26 cellular contexts compared by ENCODE assay signal in the genomic region with DNA sequence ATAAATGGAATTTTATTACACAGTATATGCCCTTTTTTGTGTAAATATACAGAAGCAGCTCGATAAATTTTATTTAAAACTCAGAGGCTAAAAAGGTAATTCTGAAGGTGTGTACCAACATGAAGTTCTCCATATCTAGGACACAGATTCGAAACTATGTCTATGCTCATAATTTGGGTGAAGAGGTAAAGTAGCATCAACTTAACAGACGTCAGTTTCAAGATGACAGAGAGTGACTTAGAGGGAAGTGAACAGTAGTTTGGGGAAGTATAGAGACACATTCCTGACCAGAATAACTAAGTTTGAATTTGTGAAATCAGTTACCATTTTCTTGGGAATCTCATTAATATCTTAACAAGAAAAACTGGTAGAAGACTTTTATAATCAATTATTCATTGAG.
"Had no signal": no experiment of that assay in that cellular context is flagged by ENCODE, and none has a peak within 500 bp of the region (broad histone marks: within the 10 kb centered on the region; RNA-seq: fewer than 3 reads in every experiment).

No MANE protein-coding gene starts in this region.

- H3K4me3 ChIP-seq: ascending aorta, breast epithelium, cardiac muscle cell, colonic mucosa, esophagus squamous epithelium, gastroesophageal sphincter, heart right ventricle had no signal

- DNase-seq: activated CD4-positive, alpha-beta memory T cell treated with anti-CD3 and anti-CD28 coated beads, Interleukin-2, amount 10 ng/mL, durations not matched to agents 7 days and 5 days; activated CD4-positive, alpha-beta T cell treated with anti-CD3 and anti-CD28 coated beads for 1 hour; activated CD4-positive, alpha-beta T cell treated with anti-CD3 and anti-CD28 coated beads for 4 hours; activated CD4-positive, alpha-beta T cell treated with anti-CD3 and anti-CD28 coated beads, Interleukin-2, amount 10 ng/mL, durations not matched to agents 7 days and 5 days; activated CD4-positive, alpha-beta T cell treated with anti-CD3 and anti-CD28 coated beads, Interleukin-2, amount 50 U/mL, for 4 hours; activated CD8-positive, alpha-beta memory T cell treated with anti-CD3 and anti-CD28 coated beads, Interleukin-2, amount 50 U/mL, for 48 hours; activated gamma-delta T cell; activated naive CD4-positive, alpha-beta T cell; activated naive CD4-positive, alpha-beta T cell treated with anti-CD3 and anti-CD28 coated beads, Interleukin-2, amount 10 ng/mL, durations not matched to agents 7 days and 5 days; activated naive CD8-positive, alpha-beta T cell treated with anti-CD3 and anti-CD28 coated beads, Interleukin-2, amount 10 ng/mL, durations not matched to agents 7 days and 5 days; activated T-cell treated with anti-CD3 and anti-CD28 coated beads for 4 hours; activated T-cell treated with anti-CD3 and anti-CD28 coated beads, Interleukin-2, amount 50 U/mL, for 24 hours; activated T-cell treated with anti-CD3 and anti-CD28 coated beads, Interleukin-2, amount 50 U/mL, for 72 hours; central memory CD4-positive, alpha-beta T cell; cerebellar nuclear complex; colonic mucosa; effector CD8-positive, alpha-beta T cell; esophagus squamous epithelium; foreskin melanocyte; heart right ventricle; T-helper 17 cell; T1000 had no signal
